ENCODE assay signal across 12 cellular contexts in genomic region chr4:61468091-61468720, GRCh38.
DNase-seq lines count a peak whose midpoint lies in the region; TF ChIP-seq lines count a peak whose summit lies in the region.
"Had no signal": no experiment of that assay in that cellular context is flagged by ENCODE, and none has a peak within 500 bp of the region (broad histone marks: within the 10 kb centered on the region; RNA-seq: fewer than 3 reads in every experiment).

No MANE protein-coding gene starts in this region.

- H3F3A ChIP-seq in smooth muscle cell (ENCODE audit: low read depth): no peaks in the 10 kb centered on the region

- H2AFZ ChIP-seq in smooth muscle cell (ENCODE audit: low read depth): no peak overlapping the region

- no peaks in the 10 kb centered on the region for H3K36me3 ChIP-seq in smooth muscle cell (ENCODE audit: low read depth)
- H3K36me3 ChIP-seq: colonic mucosa had no signal

- no peak overlapping the region for H3K9ac ChIP-seq in smooth muscle cell (ENCODE audit: low read depth)

- no peak overlapping the region for H3K4me3 ChIP-seq in fibroblast of the aortic adventitia (ENCODE audit: low read depth, low read length)
- no peak overlapping the region for H3K4me3 ChIP-seq in smooth muscle cell
- H3K4me3 ChIP-seq: colonic mucosa, lung had no signal

- peak overlapping the region; percentile 54 for H3K27ac ChIP-seq in smooth muscle cell (ENCODE audit: low read depth)
- H3K27ac ChIP-seq: colonic mucosa had no signal

- no peaks in the 10 kb centered on the region for H3K4me1 ChIP-seq in smooth muscle cell (ENCODE audit: low read depth)
- H3K4me1 ChIP-seq: Caco-2, colonic mucosa had no signal

- H4K20me1 ChIP-seq in smooth muscle cell (ENCODE audit: low read depth): no peaks in the 10 kb centered on the region

- H3K4me2 ChIP-seq in smooth muscle cell: peak overlapping the region; percentile 14

- H3K79me2 ChIP-seq in smooth muscle cell (ENCODE audit: low read depth): no peaks in the 10 kb centered on the region

- 39% methylated on average over 5 of the region's 5 CpGs for whole genome bisulfite sequencing in smooth muscle cell (ENCODE audit: low lambda C conversion rate)

- H3K9me3 ChIP-seq in smooth muscle cell (replicated peaks; ENCODE audit: low read depth): no peaks in the 10 kb centered on the region
- H3K9me3 ChIP-seq: Caco-2, colonic mucosa had no signal

- no peaks in the 10 kb centered on the region for H3K27me3 ChIP-seq in smooth muscle cell (ENCODE audit: low read depth)
- H3K27me3 ChIP-seq: colonic mucosa had no signal

- TF ChIP-seq CTCF in fibroblast of the aortic adventitia (IDR thresholded peaks at IDR 0.05; ENCODE audit: insufficient read depth, low read length) (no peak), smooth muscle cell (IDR thresholded peaks at IDR 0.05; ENCODE audit: borderline replicate concordance, insufficient read depth, poor library complexity, severe bottlenecking) (no peak)

- DNase-seq in LoVo (ENCODE audit: low spot score): peak; percentile 58
- peak; percentile 68 for DNase-seq in SKM-1 (lab: John Stamatoyannopoulos, UW; ENCODE audit: unreplicated experiment)
- peak; percentile 13 for DNase-seq in fibroblast of the aortic adventitia (ENCODE audit: low read depth)
- no peak for DNase-seq in smooth muscle cell (lab: John Stamatoyannopoulos, UW; ENCODE audit: unreplicated experiment)
- no peak for DNase-seq in DMS79 treated with DMSO at 0.1 percent for 48 hours (lab: John Stamatoyannopoulos, UW)
- DNase-seq in activated CD8-positive, alpha-beta memory T cell treated with anti-CD3 and anti-CD28 coated beads for 24 hours: no peak
- DNase-seq in occipital lobe (lab: John Stamatoyannopoulos, UW): no peak
- DNase-seq: activated CD4-positive, alpha-beta T cell treated with anti-CD3 and anti-CD28 coated beads for 36 hours; Caco-2; colonic mucosa; glutamatergic neuron had no signal

Comparison
In these comparisons a context has a peak if more than half of its experiments do, and no peak if none do; other contexts are left out.
1. DNase-seq: peak in LoVo (single experiment), SKM-1 (single experiment) and fibroblast of the aortic adventitia (single experiment); none in smooth muscle cell (single experiment), DMS79 treated with DMSO at 0.1 percent for 48 hours (single experiment), activated CD8-positive, alpha-beta memory T cell treated with anti-CD3 and anti-CD28 coated beads for 24 hours (single experiment) and occipital lobe (single experiment).